Comparison of ENCODE assay signal across 8 cellular contexts in the genomic region with DNA sequence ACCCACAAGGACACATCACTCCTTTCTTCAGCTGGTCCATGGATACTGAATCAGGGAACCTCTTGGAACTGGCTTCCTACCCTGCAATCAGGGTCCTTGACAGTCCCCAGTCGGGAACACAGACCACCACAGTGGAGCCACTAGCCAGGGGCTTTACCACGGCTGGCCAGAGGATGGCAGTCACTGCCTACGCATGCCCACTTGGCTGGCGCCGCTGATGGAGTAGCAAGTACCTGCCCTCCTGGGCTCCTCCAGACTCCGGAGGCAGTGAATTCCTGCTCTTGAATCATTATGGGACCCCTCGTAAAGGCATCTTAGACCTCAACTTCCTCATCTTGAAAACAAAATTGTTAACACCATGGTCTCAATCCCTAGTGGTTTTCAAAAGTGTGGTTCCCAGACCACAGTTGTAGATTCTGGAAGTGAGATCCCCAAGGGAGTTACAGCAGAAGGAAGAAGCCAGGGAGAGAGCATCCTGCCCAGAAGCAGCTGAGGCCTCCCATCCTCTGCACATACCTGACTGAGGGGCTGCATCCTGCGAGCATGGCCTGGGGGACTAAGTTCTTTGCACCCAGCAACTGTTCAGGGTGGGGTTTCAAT. TPM values are rescaled to one million over a fixed set of nuclear protein-coding genes. Genes with fewer than 3 reads are reported as not detected.
A peak's percentile ranks its signal among the peaks of the same experiment; 100 is the strongest.
DNase-seq lines count a peak whose midpoint lies in the region; ATAC-seq, FAIRE-seq and TF ChIP-seq lines count a peak whose summit lies in the region.

No MANE protein-coding gene starts in this region.

- no peak for DNase-seq in AG09309 (ENCODE audit: low read depth)
- peak; percentile 74 for DNase-seq in NCI-H2171 (lab: John Stamatoyannopoulos, UW)
- peak; percentile 95 for DNase-seq in WTC11 (ENCODE audit: low spot score)
- DNase-seq in choroid plexus epithelial cell (ENCODE audit: low read depth) = peak; percentile 80
- DNase-seq in HepG2 (ENCODE audit: low spot score) = peak; percentile 41
- peak; percentile 47 to 62 for DNase-seq in stimulated activated CD8-positive, alpha-beta memory T cell treated with anti-CD3 and anti-CD28 coated beads, Interleukin-2, amount 100 ng/mL, for 48 hours (ENCODE audit: low read depth in 2 of 2)

- peak; percentile 34 for FAIRE-seq in HepG2 (lab: Jason Lieb, UNC)

- TF ChIP-seq CTCF in AG09309 (IDR thresholded peaks at IDR 0.05; ENCODE audit: control insufficient read depth, insufficient read depth, low read depth, low read length, missing control alignments) (peak; percentile 96), WTC11 (IDR thresholded peaks at IDR 0.05) (peak; percentile 86), choroid plexus epithelial cell (conservative IDR thresholded peaks at IDR 0.05; ENCODE audit: low read depth, low read length) (peak; percentile 98), HepG2 (CRISPR knock-in tag; IDR thresholded peaks at IDR 0.05) (peak; percentile 94)

- H3K4me3 Mint-ChIP-seq in WTC11 = no peak overlapping the region

- CTCF ChIA-PET in WTC11 (lab: Charles Lee) = interaction anchor here (0.6 to 2.7 kb wide), 18 partner anchors 8 to 443 kb away, joined by 3 to 34 read pairs (median 3); a partner anchor contains a TSS
- CTCF ChIA-PET in HepG2 (lab: Yijun Ruan, JAX; ENCODE audit: low intra/inter-chr PET ratio, low total read pairs) = interaction anchor here (1.0 to 4.1 kb wide), 4 partner anchors 9 to 174 kb away, joined by 3 to 47 read pairs (median 14); no protein-coding TSS in a partner anchor

- peaks cover 31% of the 10 kb centered on the region for H3K4me1 ChIP-seq in HepG2 (ENCODE audit: insufficient read depth, low read length)

- no peak for TF ChIP-seq EP300 in HepG2 (IDR thresholded peaks at IDR 0.05; ENCODE audit: low read depth in 2 of 2, low read length in 2 of 2)
- no peak for TF ChIP-seq EP300 in HepG2 (CRISPR knock-in tag; IDR thresholded peaks at IDR 0.05; ENCODE audit: borderline replicate concordance)

- H3K4me2 ChIP-seq in HepG2 (ENCODE audit: low read depth, low read length) = peak overlapping the region; percentile 33; the same call in 1 of the 2 replicates

- H3K4me1 Mint-ChIP-seq in WTC11 = peaks cover 17% of the 10 kb centered on the region

- H3K9ac ChIP-seq in HepG2 (ENCODE audit: insufficient read depth, low read depth, low read length) = no peak overlapping the region

- peaks cover 0 to 7% of the 10 kb centered on the region in 2 experiments; a peak in 3 of 5 replicates for H3K27me3 ChIP-seq in HepG2 (ENCODE audit: control insufficient read depth in 1 of 2, insufficient read depth in 2 of 2, low read length in 2 of 2)

- in situ Hi-C loops in HepG2 (cut with HindIII; ENCODE audit: extremely low pct_ligation_motif_present, low pct_unique_long_range_greater_than_20kb) = loop anchor here (10.0 kb wide), 2 partner anchors 176 to 406 kb away; no protein-coding TSS in a partner anchor

- H3K27ac ChIP-seq in HepG2 (ENCODE audit: extremely low read length, insufficient read depth, low read length) = no peak overlapping the region

- peak; percentile 88 for TF ChIP-seq RAD21 in HepG2 (CRISPR knock-in tag; IDR thresholded peaks at IDR 0.05)

- H3K9me3 Mint-ChIP-seq in WTC11 = no peaks in the 10 kb centered on the region

- no peaks in the 10 kb centered on the region for H3K36me3 Mint-ChIP-seq in WTC11

- POLR2A ChIA-PET in WTC11 (lab: Charles Lee) (interaction anchor here (0.5 kb wide), 1 partner anchor 103 kb away, joined by 3 read pairs; no protein-coding TSS in a partner anchor), HepG2 (lab: Yijun Ruan, JAX) (no interaction called here)

- no peaks in the 10 kb centered on the region for H3K79me2 ChIP-seq in HepG2 (ENCODE audit: insufficient read depth, low read length)

- ATAC-seq in GM19463 (IDR thresholded peaks at IDR 0.05; ENCODE audit: unreplicated experiment) = peak; percentile 50
- ATAC-seq in WTC11 = peak; percentile 93
- peak; percentile 79 for ATAC-seq in HepG2
- ATAC-seq in HG03196 (IDR thresholded peaks at IDR 0.05; ENCODE audit: unreplicated experiment) = no peak

- H3K4me3 ChIP-seq in AG09309 (ENCODE audit: control insufficient read depth, low read depth, low read length) (no peak overlapping the region), choroid plexus epithelial cell (ENCODE audit: low read depth, low read length) (no peak overlapping the region), HepG2 (replicated peaks in 1 of 3; ENCODE audit: insufficient read depth in 1 of 3, low read depth in 2 of 3, low read length in 3 of 3) (no peak overlapping the region)

- no peak for TF ChIP-seq POLR2A in HepG2 (IDR thresholded peaks at IDR 0.05; ENCODE audit: insufficient read depth in 1 of 2, low read depth in 2 of 2, low read length in 2 of 2)

- H4K20me1 ChIP-seq in HepG2 (ENCODE audit: insufficient read depth, low read length) = no peaks in the 10 kb centered on the region

- H3K9me3 ChIP-seq in HepG2 (ENCODE audit: low read length) = no peaks in the 10 kb centered on the region

- WGBS in HepG2 (ENCODE audit: low lambda C conversion rate) = 4% methylated on average over 6 of the region's 8 CpGs

- no peaks in the 10 kb centered on the region for H3K27me3 Mint-ChIP-seq in WTC11 (ENCODE audit: low read depth)

- no peaks in the 10 kb centered on the region for H3K36me3 ChIP-seq in HepG2 (replicated peaks in 1 of 2; ENCODE audit: control insufficient read depth in 1 of 2, insufficient read depth in 2 of 2, low read length in 2 of 2)

- no TSS peak for BruUV-seq in HepG2 (replicated peaks; lab: Mats Ljungman, UMichigan)

- no peak overlapping the region for H3K27ac Mint-ChIP-seq in WTC11

- intact Hi-C loops in HepG2 (cut with micrococcal nuclease; ENCODE audit: unreplicated experiment) = loop anchor here (1.0 to 10.0 kb wide), 6 partner anchors 66 to 256 kb away; a partner anchor contains a TSS

- no peak overlapping the region for H2AFZ ChIP-seq in HepG2 (ENCODE audit: low read length)

RNA-seq across cellular contexts. Expression of a gene that starts 9.1 kb away (rescaled TPM):
- total RNA-seq in WTC11 (2021) = 49.5 to 55.6 TPM (median 50.9 TPM) in 3 replicates
- 69.5 and 98.2 TPM in 2 replicates for total RNA-seq in HepG2 (2016; rRNA removed; fragmentation: Illumina TruSeq; extraction: Trizol)
- 25.7 and 28.8 TPM in 2 replicates for total RNA-seq in HepG2 (2016; cell fraction: cytosol; rRNA removed; fragmentation: Illumina TruSeq; extraction: Trizol; ENCODE audit: low read depth)
- total RNA-seq in HepG2 (2016; cell fraction: insoluble cytoplasmic fraction; rRNA removed; fragmentation: Illumina TruSeq; extraction: Trizol) = 75.6 and 98.4 TPM in 2 replicates
- total RNA-seq in HepG2 (2016; cell fraction: membrane; rRNA removed; fragmentation: Illumina TruSeq; extraction: Trizol) = 27.4 and 33.5 TPM in 2 replicates
- total RNA-seq in HepG2 (2016; cell fraction: nucleus; rRNA removed; fragmentation: Illumina TruSeq; extraction: Trizol) = 34.6 and 44.7 TPM in 2 replicates
- polyA plus RNA-seq in HepG2 (2011; rRNA removed) = 56.5 and 70.6 TPM in 2 replicates
- polyA plus RNA-seq in HepG2 (2011; cell fraction: cytosol; rRNA removed) = 63.7 and 75.5 TPM in 2 replicates
- 27.4 and 33.7 TPM in 2 replicates for polyA plus RNA-seq in HepG2 (2011; cell fraction: nucleus; rRNA removed)
- 36.6 and 44.0 TPM in 2 replicates for polyA plus RNA-seq in HepG2 (2012)
- 15.0 and 18.2 TPM in 2 replicates for polyA plus RNA-seq in HepG2 (2016; cell fraction: cytosol; fragmentation: Illumina TruSeq; extraction: Trizol; ENCODE audit: low read depth)
- polyA plus RNA-seq in HepG2 (2016; cell fraction: insoluble cytoplasmic fraction; fragmentation: Illumina TruSeq; extraction: Trizol; ENCODE audit: low read depth) = 80.6 and 87.2 TPM in 2 replicates
- 19.8 and 20.6 TPM in 2 replicates for polyA plus RNA-seq in HepG2 (2016; cell fraction: membrane; fragmentation: Illumina TruSeq; extraction: Trizol; ENCODE audit: low read depth)
- 53.4 and 56.4 TPM in 2 replicates for polyA plus RNA-seq in HepG2 (2016; cell fraction: nucleus; fragmentation: Illumina TruSeq; extraction: Trizol; ENCODE audit: insufficient read depth, low read depth)
- 48.3 and 106 TPM in 2 replicates for polyA minus RNA-seq in HepG2 (2011; rRNA and poly(A)+ RNA removed; ENCODE audit: low replicate concordance)
- 24.9 and 26.1 TPM in 2 replicates for polyA minus RNA-seq in HepG2 (2011; cell fraction: cytosol; rRNA and poly(A)+ RNA removed)
- polyA minus RNA-seq in HepG2 (2011; cell fraction: nucleus; rRNA and poly(A)+ RNA removed) = 28.3 and 36.9 TPM in 2 replicates

RNA-seq across cellular contexts. Expression of a gene that starts 31.6 kb away (rescaled TPM):
- 374 to 444 TPM (median 377 TPM) in 3 replicates for total RNA-seq in WTC11 (2021)
- total RNA-seq in HepG2 (2016; rRNA removed; fragmentation: Illumina TruSeq; extraction: Trizol) = not detected in 2 replicates
- not detected in 2 replicates for total RNA-seq in HepG2 (2016; cell fraction: cytosol; rRNA removed; fragmentation: Illumina TruSeq; extraction: Trizol; ENCODE audit: low read depth)
- total RNA-seq in HepG2 (2016; cell fraction: insoluble cytoplasmic fraction; rRNA removed; fragmentation: Illumina TruSeq; extraction: Trizol) = not detected in 2 replicates
- total RNA-seq in HepG2 (2016; cell fraction: membrane; rRNA removed; fragmentation: Illumina TruSeq; extraction: Trizol) = not detected in 2 replicates
- total RNA-seq in HepG2 (2016; cell fraction: nucleus; rRNA removed; fragmentation: Illumina TruSeq; extraction: Trizol) = not detected in 2 replicates
- polyA plus RNA-seq in HepG2 (2011; rRNA removed) = not detected in 2 replicates
- polyA plus RNA-seq in HepG2 (2011; cell fraction: cytosol; rRNA removed) = not detected in 2 replicates
- not detected in 2 replicates for polyA plus RNA-seq in HepG2 (2011; cell fraction: nucleus; rRNA removed)
- not detected in 2 replicates for polyA plus RNA-seq in HepG2 (2012)
- not detected in 2 replicates for polyA plus RNA-seq in HepG2 (2016; cell fraction: cytosol; fragmentation: Illumina TruSeq; extraction: Trizol; ENCODE audit: low read depth)
- not detected in 2 replicates for polyA plus RNA-seq in HepG2 (2016; cell fraction: insoluble cytoplasmic fraction; fragmentation: Illumina TruSeq; extraction: Trizol; ENCODE audit: low read depth)
- not detected in 2 replicates for polyA plus RNA-seq in HepG2 (2016; cell fraction: membrane; fragmentation: Illumina TruSeq; extraction: Trizol; ENCODE audit: low read depth)
- not detected in 2 replicates for polyA plus RNA-seq in HepG2 (2016; cell fraction: nucleus; fragmentation: Illumina TruSeq; extraction: Trizol; ENCODE audit: insufficient read depth, low read depth)
- not detected in 2 replicates for polyA minus RNA-seq in HepG2 (2011; rRNA and poly(A)+ RNA removed; ENCODE audit: low replicate concordance)
- polyA minus RNA-seq in HepG2 (2011; cell fraction: cytosol; rRNA and poly(A)+ RNA removed) = not detected in 2 replicates
- polyA minus RNA-seq in HepG2 (2011; cell fraction: nucleus; rRNA and poly(A)+ RNA removed) = not detected in 2 replicates

RNA-seq across cellular contexts. Expression of a gene that starts 44.2 kb away (rescaled TPM):
- total RNA-seq in WTC11 (2021) = 7.8 to 10.1 TPM (median 9.8 TPM) in 3 replicates
- total RNA-seq in HepG2 (2016; rRNA removed; fragmentation: Illumina TruSeq; extraction: Trizol) = not detected in 2 replicates
- not detected in 2 replicates for total RNA-seq in HepG2 (2016; cell fraction: cytosol; rRNA removed; fragmentation: Illumina TruSeq; extraction: Trizol; ENCODE audit: low read depth)
- total RNA-seq in HepG2 (2016; cell fraction: insoluble cytoplasmic fraction; rRNA removed; fragmentation: Illumina TruSeq; extraction: Trizol) = not detected in 2 replicates
- not detected in 2 replicates for total RNA-seq in HepG2 (2016; cell fraction: membrane; rRNA removed; fragmentation: Illumina TruSeq; extraction: Trizol)
- not detected in 2 replicates for total RNA-seq in HepG2 (2016; cell fraction: nucleus; rRNA removed; fragmentation: Illumina TruSeq; extraction: Trizol)
- polyA plus RNA-seq in HepG2 (2011; rRNA removed) = not detected in 2 replicates
- not detected in 2 replicates for polyA plus RNA-seq in HepG2 (2011; cell fraction: cytosol; rRNA removed)
- polyA plus RNA-seq in HepG2 (2011; cell fraction: nucleus; rRNA removed) = not detected in 2 replicates
- 0.56 and 0.99 TPM in 2 replicates for polyA plus RNA-seq in HepG2 (2012)
- not detected in 2 replicates for polyA plus RNA-seq in HepG2 (2016; cell fraction: cytosol; fragmentation: Illumina TruSeq; extraction: Trizol; ENCODE audit: low read depth)
- polyA plus RNA-seq in HepG2 (2016; cell fraction: insoluble cytoplasmic fraction; fragmentation: Illumina TruSeq; extraction: Trizol; ENCODE audit: low read depth) = not detected in 2 replicates
- not detected in 2 replicates for polyA plus RNA-seq in HepG2 (2016; cell fraction: membrane; fragmentation: Illumina TruSeq; extraction: Trizol; ENCODE audit: low read depth)
- not detected in 2 replicates for polyA plus RNA-seq in HepG2 (2016; cell fraction: nucleus; fragmentation: Illumina TruSeq; extraction: Trizol; ENCODE audit: insufficient read depth, low read depth)
- polyA minus RNA-seq in HepG2 (2011; rRNA and poly(A)+ RNA removed; ENCODE audit: low replicate concordance) = 73.6 TPM in 1 of 2 replicates, not detected in the other
- polyA minus RNA-seq in HepG2 (2011; cell fraction: cytosol; rRNA and poly(A)+ RNA removed) = 0.49 and 1.8 TPM in 2 replicates
- polyA minus RNA-seq in HepG2 (2011; cell fraction: nucleus; rRNA and poly(A)+ RNA removed) = 0.52 and 0.62 TPM in 2 replicates

Comparison
In these comparisons a context has a peak if more than half of its experiments do, and no peak if none do; other contexts are left out.
1. RNA of a gene that starts 31.6 kb away (total RNA-seq): 374 to 444 TPM in WTC11; not detected in HepG2; every median in the first group is over 100 times any median in the second.
2. Peak in every context shown above with its lines, with median percentiles within 50 percentile points of each other: CTCF ChIP-seq.